ENCODE assay signal across 15 cellular contexts in the genomic region with DNA sequence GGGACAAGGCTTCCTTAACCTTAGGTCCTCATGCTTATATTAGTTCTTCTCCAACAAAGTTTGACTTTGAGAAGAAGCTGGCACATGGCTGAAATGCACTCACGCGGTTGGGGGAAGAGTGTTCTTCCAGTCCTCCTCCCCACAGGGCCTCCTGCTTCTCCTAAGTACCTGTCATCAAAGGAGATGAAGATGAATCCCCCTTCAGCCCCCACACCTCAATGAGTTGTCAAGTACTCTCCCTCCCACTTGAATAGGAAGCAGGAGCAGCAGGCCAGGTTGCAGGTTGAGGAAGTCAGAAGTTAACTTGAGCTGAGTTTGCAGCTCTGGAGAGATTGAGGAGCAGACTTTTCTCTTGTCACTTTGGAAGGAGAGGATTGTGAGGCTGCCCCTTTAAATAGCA. TPM values are rescaled to one million over a fixed set of nuclear protein-coding genes. Genes with fewer than 3 reads are reported as not detected.
"Had no signal": no experiment of that assay in that cellular context is flagged by ENCODE, and none has a peak within 500 bp of the region (broad histone marks: within the 10 kb centered on the region; RNA-seq: fewer than 3 reads in every experiment).

No MANE protein-coding gene starts in this region.

- H3K4me3 Mint-ChIP-seq: activated B cell treated with CpG ODN at 0.5 μM for 24 hours; activated CD4-positive, alpha-beta T cell treated with anti-CD3 and anti-CD28 coated beads, Interleukin-2, amount 10 ng/mL, durations not matched to agents 24 days and 14 days; activated naive CD4-positive, alpha-beta T cell treated with anti-CD3 and anti-CD28 coated beads for 36 hours; activated T-helper 1 cell treated with anti-CD3 and anti-CD28 coated beads, Interleukin-12 subunit alpha, Interleukin-12 subunit beta, Interleukin-2, Interleukin-4 antibody, amounts not matched to agents 30 ng/mL and 10 ng/mL and 1 ng/mL, durations not matched to agents 14 hours and 24 hours and 36 hours; neural progenitor cell had no signal

- H3K36me3 ChIP-seq: cardiac muscle cell, neural progenitor cell had no signal

- H3K4me2 ChIP-seq: neural progenitor cell had no signal

- H3K27me3 Mint-ChIP-seq: activated B cell treated with CpG ODN at 0.5 μM for 24 hours had no signal

- ATAC-seq: esophagus mucosa, psoas muscle, sciatic nerve had no signal

- H3K27ac ChIP-seq: cardiac muscle cell, neural progenitor cell, psoas muscle had no signal

- H3K9ac ChIP-seq: neural progenitor cell had no signal

- H3K4me3 ChIP-seq: cardiac muscle cell, neural progenitor cell, psoas muscle had no signal

- H3K36me3 Mint-ChIP-seq: neural progenitor cell had no signal

- H3K27ac Mint-ChIP-seq: activated naive CD4-positive, alpha-beta T cell treated with anti-CD3 and anti-CD28 coated beads for 36 hours; activated T-helper 1 cell treated with anti-CD3 and anti-CD28 coated beads, Interleukin-12 subunit alpha, Interleukin-12 subunit beta, Interleukin-2, Interleukin-4 antibody, amounts not matched to agents 30 ng/mL and 10 ng/mL and 1 ng/mL, durations not matched to agents 14 hours and 24 hours and 36 hours; neural progenitor cell had no signal

- FAIRE-seq: colon had no signal

- H3K9me3 ChIP-seq: psoas muscle had no signal

- H3K9me3 Mint-ChIP-seq: activated B cell treated with CpG ODN at 0.5 μM for 24 hours; activated CD4-positive, alpha-beta T cell treated with anti-CD3 and anti-CD28 coated beads, Interleukin-2, amount 10 ng/mL, durations not matched to agents 24 days and 14 days; activated naive CD4-positive, alpha-beta T cell treated with anti-CD3 and anti-CD28 coated beads for 36 hours; activated T-helper 1 cell treated with anti-CD3 and anti-CD28 coated beads, Interleukin-12 subunit alpha, Interleukin-12 subunit beta, Interleukin-2, Interleukin-4 antibody, amounts not matched to agents 30 ng/mL and 10 ng/mL and 1 ng/mL, durations not matched to agents 14 hours and 24 hours and 36 hours; neural progenitor cell had no signal

- DNase-seq: activated B cell treated with CpG ODN at 0.5 μM for 24 hours; activated CD4-positive, alpha-beta T cell treated with anti-CD3 and anti-CD28 coated beads, Interleukin-2, amount 10 ng/mL, durations not matched to agents 24 days and 14 days; activated CD8-positive, alpha-beta memory T cell treated with anti-CD3 and anti-CD28 coated beads, Interleukin-2, amount 50 U/mL, for 48 hours; activated naive CD4-positive, alpha-beta T cell treated with anti-CD3 and anti-CD28 coated beads for 36 hours; kidney glomerular epithelial cell; psoas muscle had no signal

RNA-seq across cellular contexts. Expression of a gene that starts 2.9 kb away (rescaled TPM):
- total RNA-seq: glomerular endothelial cell, osteocyte had no signal

RNA-seq across cellular contexts. Expression of a gene that starts 41.9 kb away (rescaled TPM):
- total RNA-seq: activated B cell treated with CpG ODN at 0.5 μM for 24 hours; activated CD4-positive, alpha-beta T cell treated with anti-CD3 and anti-CD28 coated beads, Interleukin-2, amount 10 ng/mL, durations not matched to agents 24 days and 14 days; activated naive CD4-positive, alpha-beta T cell treated with anti-CD3 and anti-CD28 coated beads for 36 hours; activated T-helper 1 cell treated with anti-CD3 and anti-CD28 coated beads, Interleukin-12 subunit alpha, Interleukin-12 subunit beta, Interleukin-2, Interleukin-4 antibody, amounts not matched to agents 30 ng/mL and 10 ng/mL and 1 ng/mL, durations not matched to agents 14 hours and 24 hours and 36 hours; esophagus mucosa; glomerular endothelial cell; osteocyte; T-helper 2 cell treated with Interferon-gamma antibody and Interleukin-4, amounts not matched to agents 100 ng/mL and 5 ng/mL, for 36 hours had no signal

RNA-seq across cellular contexts. Expression of a gene that starts 49.0 kb away (rescaled TPM):
- total RNA-seq: glomerular endothelial cell, osteocyte had no signal
